Comparison of ENCODE assay signal across 16 cellular contexts in genomic region chr5:493251-493701, GRCh38. TPM values are rescaled to one million over a fixed set of nuclear protein-coding genes. Genes with fewer than 3 reads are reported as not detected.
A peak's percentile ranks its signal among the peaks of the same experiment; 100 is the strongest.
DNase-seq lines count a peak whose midpoint lies in the region; ATAC-seq, FAIRE-seq and TF ChIP-seq lines count a peak whose summit lies in the region.
"Had no signal": no experiment of that assay in that cellular context is flagged by ENCODE, and none has a peak within 500 bp of the region (broad histone marks: within the 10 kb centered on the region; RNA-seq: fewer than 3 reads in every experiment).

No MANE protein-coding gene starts in this region.

- no peaks in the 10 kb centered on the region for H3K79me2 ChIP-seq in astrocyte (ENCODE audit: insufficient read depth, low read length)

- H3K4me3 Mint-ChIP-seq in astrocyte (ENCODE audit: unreplicated experiment): no peak overlapping the region
- H3K4me3 Mint-ChIP-seq: CD14-positive monocyte, HFFc6 had no signal

- TF ChIP-seq RAD21 in IMR-90 (IDR thresholded peaks at IDR 0.05; ENCODE audit: low read length): no peak

- H3K36me3 ChIP-seq in IMR-90 (ENCODE audit: control insufficient read depth, insufficient read depth, low read length) (no peaks in the 10 kb centered on the region), astrocyte (ENCODE audit: insufficient read depth, low read length) (no peaks in the 10 kb centered on the region)

- no peak for TF ChIP-seq POLR2A in IMR-90 (IDR thresholded peaks at IDR 0.05; ENCODE audit: low read depth, low read length)

- H3K9me1 ChIP-seq in IMR-90 (ENCODE audit: insufficient read depth, low read length): no peaks in the 10 kb centered on the region

- no peak overlapping the region for H3K56ac ChIP-seq in IMR-90 (ENCODE audit: extremely low read depth, insufficient read depth, low read length)

- no peak overlapping the region for H4K91ac ChIP-seq in IMR-90 (ENCODE audit: insufficient read depth, low read depth, low read length)

- DNase-seq in AG20443 (ENCODE audit: low spot score): peak; percentile 59
- no peak for DNase-seq in IMR-90
- DNase-seq in astrocyte (ENCODE audit: low read depth): no peak
- DNase-seq in retina: peak; percentile 70
- no peak for DNase-seq in NCI-H345 (lab: John Stamatoyannopoulos, UW)
- DNase-seq: COR-L47, HFFc6, NCI-H146, NCI-H2081 treated with DMSO at 0.1 percent for 48 hours, SHP77 treated with DMSO at 0.1 percent for 48 hours had no signal

- no peaks in the 10 kb centered on the region for H3K36me3 Mint-ChIP-seq in astrocyte (ENCODE audit: low read depth, unreplicated experiment)
- H3K36me3 Mint-ChIP-seq: CD14-positive monocyte had no signal

- no peak for FAIRE-seq in astrocyte (lab: Jason Lieb, UNC)
- FAIRE-seq: GM12878, H1 had no signal

- no peak overlapping the region for H4K5ac ChIP-seq in IMR-90 (ENCODE audit: low read depth, low read length)

- dilution Hi-C loops in IMR-90 (cut with HindIII; ENCODE audit: low sequenced_read_pairs, unreplicated experiment): no loop called here

- H3K9ac ChIP-seq in IMR-90 (ENCODE audit: low read depth, low read length) (no peak overlapping the region), astrocyte (ENCODE audit: low read length) (no peak overlapping the region)

- peaks cover 41% of the 10 kb centered on the region for H3K27me3 Mint-ChIP-seq in astrocyte (ENCODE audit: low read depth, unreplicated experiment)

- H2BK5ac ChIP-seq in IMR-90 (ENCODE audit: low read depth, low read length, poor library complexity, severe bottlenecking): no peak overlapping the region

- H2AFZ ChIP-seq in IMR-90 (replicated peaks; ENCODE audit: low read length, poor library complexity) (peak overlapping the region; percentile 2), astrocyte (ENCODE audit: low read depth, low read length) (peak overlapping the region; percentile 24)

- H2AK5ac ChIP-seq in IMR-90 (ENCODE audit: low read depth, low read length): no peak overlapping the region

- H3K4ac ChIP-seq in IMR-90 (ENCODE audit: low read depth, low read length): no peak overlapping the region

- WGBS in IMR-90 (ENCODE audit: extremely low coverage in 2 of 2, insufficient read length in 1 of 2), 2 experiments: 33% methylated on average over 7 of the region's 20 CpGs; no CpG with 5 or more reads in 1 of the 2 experiments

- BruUV-seq in IMR-90 (replicated peaks; lab: Mats Ljungman, UMichigan): no TSS peak

- H3K9me3 ChIP-seq in IMR-90 (ENCODE audit: control insufficient read depth, insufficient read depth, low read length) (no peaks in the 10 kb centered on the region), astrocyte (ENCODE audit: insufficient read depth, low read depth, low read length) (no peaks in the 10 kb centered on the region)

- CTCF ChIA-PET in IMR-90 (lab: Yijun Ruan, JAX): interaction anchor here (1.0 kb wide), 1 partner anchor 13 kb away, joined by 3 read pairs; no protein-coding TSS in a partner anchor

- no peak overlapping the region for H3K18ac ChIP-seq in IMR-90 (ENCODE audit: low read depth, low read length)

- no peaks in the 10 kb centered on the region for H3K9me3 Mint-ChIP-seq in astrocyte (ENCODE audit: unreplicated experiment)
- H3K9me3 Mint-ChIP-seq: HFFc6 had no signal

- ATAC-seq in IMR-90 (ENCODE audit: low read depth) (peak; percentile 55), GM19463 (IDR thresholded peaks at IDR 0.05; ENCODE audit: unreplicated experiment) (no peak), GM18873 (IDR thresholded peaks at IDR 0.05; ENCODE audit: low FRiP score, unreplicated experiment) (no peak), GM18858 (IDR thresholded peaks at IDR 0.05; ENCODE audit: unreplicated experiment) (no peak)

- H2BK15ac ChIP-seq in IMR-90 (ENCODE audit: low read depth, low read length): no peak overlapping the region

- in situ Hi-C loops in IMR-90 (cut with MboI; ENCODE audit: low sequenced_read_pairs): no loop called here

- no peak overlapping the region for H4K8ac ChIP-seq in IMR-90 (ENCODE audit: low read depth in 2 of 2, low read length in 2 of 2)

- intact Hi-C loops in IMR-90 (cut with micrococcal nuclease): no loop called here

- H4K20me1 ChIP-seq in IMR-90 (ENCODE audit: insufficient read depth, low read length) (no peaks in the 10 kb centered on the region), astrocyte (ENCODE audit: insufficient read depth, low read length) (no peaks in the 10 kb centered on the region)

- no peak overlapping the region for H2BK120ac ChIP-seq in IMR-90 (ENCODE audit: low read depth, low read length)

- H3K79me1 ChIP-seq in IMR-90 (ENCODE audit: low read depth in 1 of 2, low read length in 2 of 2): no peaks in the 10 kb centered on the region

- H3K4me1 ChIP-seq in IMR-90 (ENCODE audit: control insufficient read depth, insufficient read depth, low read length) (no peaks in the 10 kb centered on the region), astrocyte (ENCODE audit: insufficient read depth, low read length) (no peaks in the 10 kb centered on the region)

- TF ChIP-seq CTCF in IMR-90 (conservative IDR thresholded peaks at IDR 0.05; ENCODE audit: low read depth, low read length) (no peak), astrocyte (IDR thresholded peaks at IDR 0.05; ENCODE audit: insufficient read depth, low read depth, low read length) (no peak)

- H3K27me3 ChIP-seq in IMR-90 (ENCODE audit: control insufficient read depth, insufficient read depth, low read length) (peaks cover 37% of the 10 kb centered on the region), astrocyte (ENCODE audit: insufficient read depth, low read length) (peaks cover 2% of the 10 kb centered on the region)

- H3K4me1 Mint-ChIP-seq in astrocyte (ENCODE audit: low read depth, unreplicated experiment): no peaks in the 10 kb centered on the region
- H3K4me1 Mint-ChIP-seq: CD14-positive monocyte had no signal

- no peak overlapping the region for H3K23ac ChIP-seq in IMR-90 (ENCODE audit: low read depth, low read length)

- POLR2A ChIA-PET in IMR-90 (lab: Charles Lee; ENCODE audit: unreplicated experiment): no interaction called here

- H3K4me2 ChIP-seq in IMR-90 (ENCODE audit: low read depth, low read length): no peak overlapping the region; the same call in 1 of the 2 replicates
- H3K4me2 ChIP-seq in astrocyte (ENCODE audit: low read length): no peak overlapping the region

- no peak overlapping the region for H3K14ac ChIP-seq in IMR-90 (replicated peaks; ENCODE audit: low read depth, low read length)

- no peak overlapping the region for H3K27ac Mint-ChIP-seq in astrocyte (ENCODE audit: unreplicated experiment)
- H3K27ac Mint-ChIP-seq: HFFc6 had no signal

- H3K4me3 ChIP-seq in IMR-90 (ENCODE audit: insufficient read depth, low read depth, low read length) (no peak overlapping the region), astrocyte (ENCODE audit: insufficient read depth, low read depth, low read length) (no peak overlapping the region)
- H3K4me3 ChIP-seq: GM12878 had no signal

- no peak overlapping the region for H2BK20ac ChIP-seq in IMR-90 (ENCODE audit: low read depth, low read length)

- no peak overlapping the region for H2AK9ac ChIP-seq in IMR-90 (replicated peaks; ENCODE audit: low read depth, low read length, poor library complexity)

- H3K27ac ChIP-seq in IMR-90 (ENCODE audit: insufficient read depth, low read length) (no peak overlapping the region), astrocyte (ENCODE audit: low read depth, low read length) (no peak overlapping the region)

TF ChIP-seq in IMR-90, 13 proteins besides CTCF, POLR2A, EP300 and RAD21:
- TF ChIP-seq CEBPB (IDR thresholded peaks at IDR 0.05; ENCODE audit: low read depth, low read length) (no peak), FOS (IDR thresholded peaks at IDR 0.05; ENCODE audit: low read depth, low read length) (no peak), BHLHE40 (IDR thresholded peaks at IDR 0.05; ENCODE audit: low read depth, low read length) (no peak), MXI1 (IDR thresholded peaks at IDR 0.05; ENCODE audit: borderline replicate concordance, low read depth, low read length) (no peak), ELK1 (IDR thresholded peaks at IDR 0.05; ENCODE audit: borderline replicate concordance, low read depth, low read length) (no peak), MAZ (IDR thresholded peaks at IDR 0.05; ENCODE audit: borderline replicate concordance, low read depth, low read length) (no peak; the same call in 1 of the 2 replicates), RCOR1 (IDR thresholded peaks at IDR 0.05; ENCODE audit: insufficient replicate concordance, low read length) (no peak), MAFK (IDR thresholded peaks at IDR 0.05; ENCODE audit: low read depth, low read length) (no peak), SMC3 (IDR thresholded peaks at IDR 0.05; ENCODE audit: low read depth, low read length) (no peak), NFE2L2 (IDR thresholded peaks at IDR 0.05; ENCODE audit: low read depth, low read length) (no peak), USF2 (IDR thresholded peaks at IDR 0.05; ENCODE audit: low read depth, low read length) (no peak), RFX5 (IDR thresholded peaks at IDR 0.05; ENCODE audit: low read depth, low read length) (no peak), CHD1 (IDR thresholded peaks at IDR 0.05; ENCODE audit: low read depth, low read length) (no peak)
TF ChIP-seq in IMR-90: peak in this region for 0.

RNA-seq across cellular contexts. Expression of gene SLC9A3, which starts 31.0 kb away (rescaled TPM):
- total RNA-seq in IMR-90 (2012; rRNA removed) (0.56 and 0.72 TPM in 2 replicates), astrocyte (1.0 and 1.1 TPM in 2 replicates)
- polyA plus RNA-seq in IMR-90 (2012; rRNA removed): 1.3 and 1.5 TPM in 2 replicates
- 1.0 and 1.8 TPM in 2 replicates for polyA plus RNA-seq in IMR-90 (2012; cell fraction: cytosol; rRNA removed)
- polyA plus RNA-seq in IMR-90 (2012; cell fraction: nucleus; rRNA removed; ENCODE audit: low replicate concordance): 2.0 and 2.3 TPM in 2 replicates

RNA-seq across cellular contexts. Expression of gene EXOC3, which starts 50.3 kb away (rescaled TPM):
- 47.5 and 50.8 TPM in 2 replicates for total RNA-seq in IMR-90 (2012; rRNA removed)
- 34.0 and 35.1 TPM in 2 replicates for polyA plus RNA-seq in IMR-90 (2012; rRNA removed)
- polyA plus RNA-seq in IMR-90 (2012; cell fraction: cytosol; rRNA removed): 15.1 and 18.7 TPM in 2 replicates
- polyA plus RNA-seq in IMR-90 (2012; cell fraction: nucleus; rRNA removed; ENCODE audit: low replicate concordance): 108 and 144 TPM in 2 replicates
- total RNA-seq in astrocyte: 36.7 and 37.9 TPM in 2 replicates

Comparison
In these comparisons a context has a peak if more than half of its experiments do, and no peak if none do; other contexts are left out.
1. DNase-seq: peak in AG20443 (single experiment) and retina (single experiment); none in IMR-90 (single experiment), astrocyte (single experiment) and NCI-H345 (single experiment).